ENCODE assay signal across 31 cellular contexts in genomic region chr17:13993106-13993505, GRCh38.
DNase-seq lines count a peak whose midpoint lies in the region; ATAC-seq lines count a peak whose summit lies in the region.
"Had no signal": no experiment of that assay in that cellular context is flagged by ENCODE, and none has a peak within 500 bp of the region (broad histone marks: within the 10 kb centered on the region; RNA-seq: fewer than 3 reads in every experiment).

No MANE protein-coding gene starts in this region.

- H3K4me1 Mint-ChIP-seq in stimulated activated naive CD8-positive, alpha-beta T cell treated with anti-CD3 and anti-CD28 coated beads, Interleukin-15, amount 100 ng/mL, for 72 hours: no peaks in the 10 kb centered on the region
- H3K4me1 Mint-ChIP-seq: CD14-positive monocyte; CD8-positive, alpha-beta memory T cell had no signal

- H3K27ac Mint-ChIP-seq in stimulated activated naive CD8-positive, alpha-beta T cell treated with anti-CD3 and anti-CD28 coated beads, Interleukin-15, amount 100 ng/mL, for 72 hours: peak overlapping the region; percentile 5 to 20
- H3K27ac Mint-ChIP-seq: B cell; CD14-positive monocyte; CD4-positive, alpha-beta T cell; CD8-positive, alpha-beta memory T cell; CD8-positive, alpha-beta T cell had no signal

- no peak for ATAC-seq in stimulated activated naive CD8-positive, alpha-beta T cell treated with anti-CD3 and anti-CD28 coated beads, Interleukin-15, amount 100 ng/mL, for 72 hours
- ATAC-seq in stimulated activated naive CD8-positive, alpha-beta T cell treated with anti-CD3 and anti-CD28 coated beads, Interleukin-15, Interleukin-2, amounts not matched to agents 100 U/mL and 50 U/mL, for 24 hours: no peak
- no peak for ATAC-seq in HG03095 (IDR thresholded peaks at IDR 0.05; ENCODE audit: unreplicated experiment)
- ATAC-seq: A549; CD8-positive, alpha-beta T cell had no signal

- H3K4me3 Mint-ChIP-seq in stimulated activated naive CD8-positive, alpha-beta T cell treated with anti-CD3 and anti-CD28 coated beads, Interleukin-15, amount 100 ng/mL, for 72 hours: no peak overlapping the region
- H3K4me3 Mint-ChIP-seq: B cell; CD14-positive monocyte; CD4-positive, alpha-beta memory T cell; CD4-positive, alpha-beta T cell; CD4-positive, CD25-positive, alpha-beta regulatory T cell; CD8-positive, alpha-beta memory T cell; CD8-positive, alpha-beta T cell had no signal

- intact Hi-C loops in head of caudate nucleus (cut with DNase I): no loop called here

- H3K9me3 Mint-ChIP-seq in stimulated activated naive CD8-positive, alpha-beta T cell treated with anti-CD3 and anti-CD28 coated beads, Interleukin-15, amount 100 ng/mL, for 72 hours: no peaks in the 10 kb centered on the region
- H3K9me3 Mint-ChIP-seq: CD4-positive, alpha-beta memory T cell; CD4-positive, alpha-beta T cell; CD4-positive, CD25-positive, alpha-beta regulatory T cell; CD8-positive, alpha-beta memory T cell; CD8-positive, alpha-beta T cell had no signal

- no peak for DNase-seq in stimulated activated naive CD8-positive, alpha-beta T cell treated with anti-CD3 and anti-CD28 coated beads, Interleukin-15, amount 100 ng/mL, for 72 hours
- no peak for DNase-seq in stimulated activated naive CD8-positive, alpha-beta T cell treated with anti-CD3 and anti-CD28 coated beads, Interleukin-15, Interleukin-2, amounts not matched to agents 100 U/mL and 50 U/mL, for 24 hours
- DNase-seq in head of caudate nucleus (peak in 28 of 42 donors; percentile 20 to 80 (median 46)), islet precursor cell (peak; percentile 8), putamen (ENCODE audit: low spot score) (peak; percentile 69), NCI-H1092 (lab: John Stamatoyannopoulos, UW) (no peak), Kasumi-1 (lab: John Stamatoyannopoulos, UW) (no peak)
- DNase-seq: 8988T; ACHN; AML-193; BE2C; C1 segment of cervical spinal cord; Caco-2; Calu3; CD4-positive, alpha-beta memory T cell; CD4-positive, alpha-beta T cell; CD4-positive, CD25-positive, alpha-beta regulatory T cell; CD8-positive, alpha-beta memory T cell; CD8-positive, alpha-beta T cell; COR-L47; DMS 273 treated with DMSO at 0.1 percent for 48 hours; DMS153; DMS53; DMS79; DMS79 treated with DMSO at 0.1 percent for 48 hours; DND-41; EL had no signal

- no peaks in the 10 kb centered on the region for H3K27me3 Mint-ChIP-seq in stimulated activated naive CD8-positive, alpha-beta T cell treated with anti-CD3 and anti-CD28 coated beads, Interleukin-15, amount 100 ng/mL, for 72 hours
- H3K27me3 Mint-ChIP-seq: B cell; CD4-positive, alpha-beta memory T cell; CD4-positive, alpha-beta T cell; CD4-positive, CD25-positive, alpha-beta regulatory T cell; CD8-positive, alpha-beta memory T cell had no signal

Comparison
In these comparisons a context has a peak if more than half of its experiments do, and no peak if none do; other contexts are left out.
1. DNase-seq: peak in head of caudate nucleus (28 of 42), islet precursor cell (single experiment) and putamen (single experiment); none in stimulated activated naive CD8-positive, alpha-beta T cell treated with anti-CD3 and anti-CD28 coated beads, Interleukin-15, amount 100 ng/mL, for 72 hours (0 of 2), stimulated activated naive CD8-positive, alpha-beta T cell treated with anti-CD3 and anti-CD28 coated beads, Interleukin-15, Interleukin-2, amounts not matched to agents 100 U/mL and 50 U/mL, for 24 hours (single experiment), NCI-H1092 (single experiment) and Kasumi-1 (0 of 2).